In genomic region chr3:138441742-138442141, GRCh38 we compare ENCODE assay signal across 17 cellular contexts. TPM values are rescaled to one million over a fixed set of nuclear protein-coding genes. Genes with fewer than 3 reads are reported as not detected.
A peak's percentile ranks its signal among the peaks of the same experiment; 100 is the strongest.
DNase-seq lines count a peak whose midpoint lies in the region; ATAC-seq, FAIRE-seq and TF ChIP-seq lines count a peak whose summit lies in the region.
"Had no signal": no experiment of that assay in that cellular context is flagged by ENCODE, and none has a peak within 500 bp of the region (broad histone marks: within the 10 kb centered on the region; RNA-seq: fewer than 3 reads in every experiment).

No MANE protein-coding gene starts in this region.

- H3K9me3 ChIP-seq in SK-N-SH, result no peaks in the 10 kb centered on the region
- H3K9me3 ChIP-seq: thoracic aorta had no signal

- H3K36me3 ChIP-seq in H7 (replicated peaks; ENCODE audit: control insufficient read depth, insufficient read depth, low read length) (no peaks in the 10 kb centered on the region), SK-N-SH (replicated peaks in 1 of 2; ENCODE audit: control insufficient read depth in 1 of 2, insufficient read depth in 2 of 2, low read length in 1 of 2) (no peaks in the 10 kb centered on the region)
- H3K36me3 ChIP-seq: thoracic aorta had no signal

- H3K4me3 Mint-ChIP-seq in activated CD8-positive, alpha-beta T cell treated with anti-CD3 and anti-CD28 coated beads for 36 hours, result no peak overlapping the region
- H3K4me3 Mint-ChIP-seq: activated T-cell treated with anti-CD3 and anti-CD28 coated beads, Interleukin-2, amount 50 U/mL, for 72 hours; CD4-positive, CD25-positive, alpha-beta regulatory T cell had no signal

- H3K4me1 ChIP-seq in SK-N-SH (ENCODE audit: control insufficient read depth in 1 of 2, insufficient read depth in 2 of 2, low read depth in 1 of 2, low read length in 1 of 2), result peaks cover 0 to 22% of the 10 kb centered on the region in 2 experiments

- CTCF ChIA-PET in SK-N-SH (lab: Yijun Ruan, JAX), result interaction anchor here (2.4 kb wide), 1 partner anchor 24 kb away, joined by 8 read pairs; no protein-coding TSS in a partner anchor
- CTCF ChIA-PET in activated CD8-positive, alpha-beta T cell treated with anti-CD3 and anti-CD28 coated beads for 36 hours (lab: Charles Lee), result interaction anchor here (1.9 kb wide), 1 partner anchor 474 kb away, joined by 5 read pairs; no protein-coding TSS in a partner anchor

- no peak overlapping the region for H2AFZ ChIP-seq in SK-N-SH (ENCODE audit: low read depth)

- peaks cover 8% of the 10 kb centered on the region for H3K27me3 Mint-ChIP-seq in activated CD8-positive, alpha-beta T cell treated with anti-CD3 and anti-CD28 coated beads for 36 hours

- DNase-seq in H7, result peak; percentile 44
- peak; percentile 7 for DNase-seq in SK-N-SH
- DNase-seq in fibroblast of pulmonary artery (ENCODE audit: low read depth), result peak; percentile 39
- DNase-seq in urothelium cell line (ENCODE audit: low spot score), result peak; percentile 42
- no peak for DNase-seq in activated CD4-positive, alpha-beta T cell treated with anti-CD3 and anti-CD28 coated beads, Interleukin-2, amount 50 U/mL, for 4 hours
- DNase-seq in activated CD8-positive, alpha-beta T cell treated with anti-CD3 and anti-CD28 coated beads for 36 hours, result no peak
- DNase-seq: activated T-cell treated with anti-CD3 and anti-CD28 coated beads, Interleukin-2, amount 50 U/mL, for 72 hours; CD4-positive, CD25-positive, alpha-beta regulatory T cell; DND-41; Karpas-422; NCI-H1436; occipital lobe; stimulated activated CD4-positive, alpha-beta T cell treated with anti-CD3 and anti-CD28 coated beads, Interleukin-4, amount 100 ng/mL, for 4 hours had no signal

- 44% methylated on average over 2 of the region's 2 CpGs for WGBS in SK-N-SH (ENCODE audit: low lambda C conversion rate)

- H3K36me3 Mint-ChIP-seq in activated CD8-positive, alpha-beta T cell treated with anti-CD3 and anti-CD28 coated beads for 36 hours (ENCODE audit: low read depth), result no peaks in the 10 kb centered on the region
- H3K36me3 Mint-ChIP-seq: CD4-positive, CD25-positive, alpha-beta regulatory T cell had no signal

- H3F3A ChIP-seq in SK-N-SH (replicated peaks; ENCODE audit: insufficient read depth), result peaks cover 11% of the 10 kb centered on the region

- POLR2A ChIA-PET in SK-N-SH (lab: Yijun Ruan, JAX), result no interaction called here
- POLR2A ChIA-PET in activated CD8-positive, alpha-beta T cell treated with anti-CD3 and anti-CD28 coated beads for 36 hours (lab: Charles Lee), result no interaction called here

- no peak overlapping the region for H3K27ac Mint-ChIP-seq in activated CD8-positive, alpha-beta T cell treated with anti-CD3 and anti-CD28 coated beads for 36 hours
- H3K27ac Mint-ChIP-seq: activated T-cell treated with anti-CD3 and anti-CD28 coated beads, Interleukin-2, amount 50 U/mL, for 72 hours; CD4-positive, CD25-positive, alpha-beta regulatory T cell had no signal

- H3K4me3 ChIP-seq in H7 (ENCODE audit: insufficient read depth, low read depth, low read length) (no peak overlapping the region), SK-N-SH (ENCODE audit: low read depth in 2 of 2, low read length in 1 of 2) (0 out of 4 replicates have a peak overlapping the region, but pooled peaks of 1 of the 2 experiments have one; percentile 4), fibroblast of pulmonary artery (replicated peaks; ENCODE audit: low read depth, low read length) (no peak overlapping the region)
- H3K4me3 ChIP-seq: thoracic aorta had no signal

- H3K4me2 ChIP-seq in SK-N-SH, result peak overlapping the region; percentile 45

- H3K27ac ChIP-seq in SK-N-SH (ENCODE audit: low read depth in 2 of 2, low read length in 1 of 2), result peak overlapping the region in 1 of 2 experiments; percentile 24; a peak in 1 of 4 replicates
- H3K27ac ChIP-seq: HL-60, thoracic aorta had no signal

- H4K20me1 ChIP-seq in SK-N-SH (ENCODE audit: insufficient read depth), result no peaks in the 10 kb centered on the region

- no peaks in the 10 kb centered on the region for H3K4me1 Mint-ChIP-seq in activated CD8-positive, alpha-beta T cell treated with anti-CD3 and anti-CD28 coated beads for 36 hours (ENCODE audit: low read depth)
- H3K4me1 Mint-ChIP-seq: CD4-positive, CD25-positive, alpha-beta regulatory T cell had no signal

- no peak for TF ChIP-seq CTCF in SK-N-SH (IDR thresholded peaks at IDR 0.05)
- TF ChIP-seq CTCF in fibroblast of pulmonary artery (IDR thresholded peaks at IDR 0.05; ENCODE audit: low read length, missing control alignments), result no peak
- TF ChIP-seq CTCF in activated CD8-positive, alpha-beta T cell treated with anti-CD3 and anti-CD28 coated beads for 36 hours (IDR thresholded peaks at IDR 0.05), result no peak

- no peaks in the 10 kb centered on the region for H3K9me3 Mint-ChIP-seq in activated CD8-positive, alpha-beta T cell treated with anti-CD3 and anti-CD28 coated beads for 36 hours
- H3K9me3 Mint-ChIP-seq: activated T-cell treated with anti-CD3 and anti-CD28 coated beads, Interleukin-2, amount 50 U/mL, for 72 hours; CD4-positive, CD25-positive, alpha-beta regulatory T cell had no signal

- TF ChIP-seq EP300 in SK-N-SH (IDR thresholded peaks at IDR 0.05; ENCODE audit: borderline replicate concordance in 1 of 2, low read depth in 1 of 2, low read length in 1 of 2), result no peak

- no peak for TF ChIP-seq RAD21 in SK-N-SH (IDR thresholded peaks at IDR 0.05; ENCODE audit: low read length)

- peaks cover 2% of the 10 kb centered on the region for H3K27me3 ChIP-seq in H7 (ENCODE audit: control insufficient read depth, insufficient read depth, low read length)
- H3K27me3 ChIP-seq in SK-N-SH (ENCODE audit: insufficient read depth), result no peaks in the 10 kb centered on the region

- intact Hi-C loops in activated CD8-positive, alpha-beta T cell treated with anti-CD3 and anti-CD28 coated beads for 36 hours (cut with micrococcal nuclease), result no loop called here

- ATAC-seq in activated CD8-positive, alpha-beta T cell treated with anti-CD3 and anti-CD28 coated beads for 36 hours, result no peak
- no peak for ATAC-seq in GM18861 (IDR thresholded peaks at IDR 0.05; ENCODE audit: unreplicated experiment)
- ATAC-seq: activated T-cell treated with anti-CD3 and anti-CD28 coated beads, Interleukin-2, amount 50 U/mL, for 72 hours had no signal

- H3K79me2 ChIP-seq in SK-N-SH (ENCODE audit: insufficient read depth), result no peaks in the 10 kb centered on the region

- FAIRE-seq in urothelium cell line (lab: Jason Lieb, UNC), result no peak
- FAIRE-seq: islet of Langerhans had no signal

- no peak overlapping the region for H3K9ac ChIP-seq in SK-N-SH

- no peaks in the 10 kb centered on the region for H3K9me2 ChIP-seq in SK-N-SH

TF ChIP-seq in SK-N-SH, 30 proteins besides CTCF, POLR2A, EP300 and RAD21:
- TF ChIP-seq GABPA (IDR thresholded peaks at IDR 0.05; ENCODE audit: low read depth) (no peak), MEF2A (IDR thresholded peaks at IDR 0.05; ENCODE audit: borderline replicate concordance, low read depth) (no peak), POLR2AphosphoS5 (IDR thresholded peaks at IDR 0.05; ENCODE audit: low read depth, low read length) (no peak), ELF1 (IDR thresholded peaks at IDR 0.05) (no peak), SMC3 (IDR thresholded peaks at IDR 0.05; ENCODE audit: low read depth, low read length) (no peak), NRF1 (IDR thresholded peaks at IDR 0.05; ENCODE audit: low read depth, low read length) (no peak), PBX3 (IDR thresholded peaks at IDR 0.05) (no peak), YY1 (IDR thresholded peaks at IDR 0.05; ENCODE audit: low read depth) (no peak), CHD2 (IDR thresholded peaks at IDR 0.05; ENCODE audit: low read length, partially characterized antibody) (no peak), TCF12 (IDR thresholded peaks at IDR 0.05) (peak; percentile 44; the same call in 1 of the 2 replicates), FOSL2 (IDR thresholded peaks at IDR 0.05; ENCODE audit: borderline replicate concordance, low read depth) (peak; percentile 67), MXI1 (IDR thresholded peaks at IDR 0.05; ENCODE audit: low read depth, low read length) (no peak), JUND (IDR thresholded peaks at IDR 0.05) (peak; percentile 50; the same call in 1 of the 2 replicates)
- TF ChIP-seq, protein P1, sequence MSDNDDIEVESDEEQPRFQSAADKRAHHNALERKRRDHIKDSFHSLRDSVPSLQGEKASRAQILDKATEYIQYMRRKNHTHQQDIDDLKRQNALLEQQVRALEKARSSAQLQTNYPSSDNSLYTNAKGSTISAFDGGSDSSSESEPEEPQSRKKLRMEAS (IDR thresholded peaks at IDR 0.05; ENCODE audit: low read depth), result 0 out of 2 replicates have a peak, but pooled peaks have one; percentile 20

RNA-seq across cellular contexts. Expression of gene ESYT3, which starts 7.3 kb away (rescaled TPM):
- 5.6 and 10.9 TPM in 2 replicates for total RNA-seq in H7 (2014; rRNA removed; shearing (Covaris generic))
- 0.24 and 0.33 TPM in 2 replicates for polyA plus RNA-seq in SK-N-SH (2012; rRNA removed)
- polyA plus RNA-seq in SK-N-SH (2012; cell fraction: cytosol; rRNA removed), result 0.12 and 0.20 TPM in 2 replicates
- polyA plus RNA-seq in SK-N-SH (2012; cell fraction: nucleus; rRNA removed), result 1.3 and 1.7 TPM in 2 replicates
- total RNA-seq in activated CD8-positive, alpha-beta T cell treated with anti-CD3 and anti-CD28 coated beads for 36 hours, result under 1 TPM; 0.09 to 0.16 TPM
- total RNA-seq: CD4-positive, CD25-positive, alpha-beta regulatory T cell had no signal

Comparison
In these comparisons a context has a peak if more than half of its experiments do, and no peak if none do; other contexts are left out.
1. DNase-seq: peak in H7 (single experiment), SK-N-SH (single experiment), fibroblast of pulmonary artery (single experiment) and urothelium cell line (single experiment); none in activated CD4-positive, alpha-beta T cell treated with anti-CD3 and anti-CD28 coated beads, Interleukin-2, amount 50 U/mL, for 4 hours (0 of 2) and activated CD8-positive, alpha-beta T cell treated with anti-CD3 and anti-CD28 coated beads for 36 hours (single experiment).